21 cellular contexts compared by ENCODE assay signal in the genomic region with DNA sequence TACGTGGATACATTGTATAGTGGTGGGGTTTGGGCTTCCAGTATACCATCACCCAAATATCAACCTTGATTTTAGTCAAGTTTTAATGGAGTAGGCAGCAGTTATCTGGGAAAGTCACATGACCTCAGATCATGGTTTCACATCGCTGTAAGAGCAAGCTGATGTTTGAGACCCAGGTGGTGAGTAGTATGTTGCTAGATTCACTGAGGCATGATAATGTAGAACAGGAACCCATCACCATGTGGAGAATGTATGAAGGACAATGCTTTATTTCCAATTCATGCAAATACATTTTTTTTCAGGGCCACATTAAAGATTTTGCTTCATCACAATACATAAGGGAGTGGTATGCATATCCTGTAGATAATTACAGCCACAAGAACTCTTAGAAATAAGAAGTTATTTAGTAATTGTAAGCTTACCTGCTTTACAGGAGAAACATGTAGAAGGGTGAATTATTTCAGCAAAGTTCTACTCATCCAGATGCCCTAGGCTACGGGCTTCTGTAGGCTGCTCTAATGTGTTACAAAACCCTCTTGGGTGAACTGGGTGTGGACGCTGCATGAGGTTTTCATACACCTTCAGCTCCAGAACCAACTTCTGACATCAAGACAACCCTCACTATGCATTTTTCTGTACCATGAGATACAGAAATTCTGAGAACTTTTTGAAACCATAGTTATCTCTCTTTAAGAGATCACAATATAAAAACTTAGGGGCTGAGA. TPM values are rescaled to one million over a fixed set of nuclear protein-coding genes. Genes with fewer than 3 reads are reported as not detected.
DNase-seq lines count a peak whose midpoint lies in the region; ATAC-seq, FAIRE-seq and TF ChIP-seq lines count a peak whose summit lies in the region.
"Had no signal": no experiment of that assay in that cellular context is flagged by ENCODE, and none has a peak within 500 bp of the region (broad histone marks: within the 10 kb centered on the region; RNA-seq: fewer than 3 reads in every experiment).

No MANE protein-coding gene starts in this region.

- peaks cover 10% of the 10 kb centered on the region for H3K4me1 Mint-ChIP-seq in MCF 10A (ENCODE audit: insufficient read depth, unreplicated experiment)
- H3K4me1 Mint-ChIP-seq in stimulated activated memory B cell treated with anti-CD40 and anti-IgM and Interleukin-4, amounts not matched to agents 10 μg/mL and 1 μg/mL and 100 μg/mL, for 72 hours: no peaks in the 10 kb centered on the region

- H3K4me2 ChIP-seq in K562 (ENCODE audit: insufficient read depth, low read length): no peak overlapping the region
- peak overlapping the region; percentile 67 for H3K4me2 ChIP-seq in keratinocyte (ENCODE audit: control insufficient read depth, extremely low read depth, insufficient read depth, low read depth, low read length)
- H3K4me2 ChIP-seq: KMS-11 had no signal

- no peaks in the 10 kb centered on the region for H3K79me2 ChIP-seq in K562 (ENCODE audit: control insufficient read depth, insufficient read depth, low read length)
- no peaks in the 10 kb centered on the region for H3K79me2 ChIP-seq in keratinocyte (ENCODE audit: control insufficient read depth, insufficient read depth, low read length)

- WGBS in K562 (ENCODE audit: insufficient coverage, low coverage, missing lambda C conversion rate): 7% methylated on average over 4 of the region's 4 CpGs

- H3K9me3 ChIP-seq in breast epithelium (no peaks in the 10 kb centered on the region), K562 (replicated peaks; ENCODE audit: control insufficient read depth, insufficient read depth, low read depth, low read length) (no peaks in the 10 kb centered on the region), keratinocyte (ENCODE audit: control insufficient read depth, low read depth, low read length) (no peaks in the 10 kb centered on the region)

- DNase-seq in MCF 10A (ENCODE audit: unreplicated experiment): peak; percentile 54
- DNase-seq in breast epithelium (ENCODE audit: low spot score in 2 of 2): no peak
- no peak for DNase-seq in K562 (ENCODE audit: extremely low read depth in 1 of 4, low spot score in 3 of 4)
- peak; percentile 7 for DNase-seq in keratinocyte (ENCODE audit: low read depth, low spot score)
- DNase-seq in dermis blood vessel endothelial cell: no peak
- no peak for DNase-seq in NCI-H1417 treated with DMSO at 0.1 percent for 48 hours (lab: John Stamatoyannopoulos, UW)
- DNase-seq: Calu3, DMS79 treated with DMSO at 0.1 percent for 48 hours, H7, NCI-H1048, NCI-H1417, NCI-H187 treated with DMSO at 0.1 percent for 48 hours, NCI-H446, NCI-H524 treated with DMSO at 0.1 percent for 48 hours, NCI-H82, RPMI8226, SHP77 treated with DMSO at 0.1 percent for 48 hours had no signal

- H3K36me3 ChIP-seq in breast epithelium: no peaks in the 10 kb centered on the region
- no peaks in the 10 kb centered on the region for H3K36me3 ChIP-seq in K562 (ENCODE audit: control insufficient read depth, insufficient read depth, low read length)
- no peaks in the 10 kb centered on the region for H3K36me3 ChIP-seq in keratinocyte (ENCODE audit: control insufficient read depth in 2 of 2, extremely low read depth in 1 of 2, insufficient read depth in 2 of 2, low read length in 2 of 2)

- no peak for TF ChIP-seq CTCF in MCF 10A (IDR thresholded peaks at IDR 0.05; ENCODE audit: unreplicated experiment)
- TF ChIP-seq CTCF in breast epithelium (IDR thresholded peaks at IDR 0.05): no peak
- TF ChIP-seq CTCF in K562 (IDR thresholded peaks at IDR 0.05 in 2 of 3, conservative IDR thresholded peaks at IDR 0.05 in 1 of 3; ENCODE audit: insufficient read depth in 2 of 3, low read depth in 1 of 3, low read length in 3 of 3): no peak
- TF ChIP-seq CTCF in keratinocyte (optimal IDR thresholded peaks at IDR 0.05 in 1 of 3, IDR thresholded peaks at IDR 0.05 in 1 of 3, conservative IDR thresholded peaks at IDR 0.05 in 1 of 3; ENCODE audit: extremely low read depth in 1 of 3, insufficient read depth in 2 of 3, low read length in 3 of 3): no peak

- no peak for ATAC-seq in K562
- no peak for ATAC-seq in stimulated activated memory B cell treated with anti-CD40 and anti-IgM and Interleukin-4, amounts not matched to agents 10 μg/mL and 1 μg/mL and 100 μg/mL, for 72 hours

- in situ Hi-C loops in K562 (cut with MboI): no loop called here

- TF ChIP-seq EP300 in K562 (IDR thresholded peaks at IDR 0.05; ENCODE audit: low read length): no peak

- POLR2A ChIA-PET in MCF 10A (lab: Yijun Ruan, JAX): interaction anchor here (0.6 to 2.2 kb wide), 13 partner anchors 10 to 368 kb away, joined by 3 to 9 read pairs (median 3); a partner anchor contains a TSS
- POLR2A ChIA-PET in K562 (lab: Yijun Ruan, JAX): interaction anchor here (0.5 to 1.4 kb wide), 3 partner anchors 9 to 1206 kb away, joined by 3 read pairs; no protein-coding TSS in a partner anchor

- intact Hi-C loops in MCF 10A (cut with micrococcal nuclease): no loop called here
- intact Hi-C loops in breast epithelium (cut with DNase I; ENCODE audit: low total_unique reads): no loop called here
- intact Hi-C loops in K562 (cut with micrococcal nuclease): no loop called here

- dilution Hi-C loops in keratinocyte (cut with MboI; ENCODE audit: extremely low pct_ligation_motif_present, low sequenced_read_pairs): no loop called here

- no peaks in the 10 kb centered on the region for H3K36me3 Mint-ChIP-seq in MCF 10A (ENCODE audit: insufficient read depth, unreplicated experiment)
- H3K36me3 Mint-ChIP-seq in stimulated activated memory B cell treated with anti-CD40 and anti-IgM and Interleukin-4, amounts not matched to agents 10 μg/mL and 1 μg/mL and 100 μg/mL, for 72 hours: no peaks in the 10 kb centered on the region

- H3K4me3 ChIP-seq in breast epithelium: no peak overlapping the region
- no peak overlapping the region for H3K4me3 ChIP-seq in K562
- H3K4me3 ChIP-seq in keratinocyte (ENCODE audit: control insufficient read depth in 2 of 3, extremely low read depth in 1 of 3, insufficient read depth in 2 of 3, low read depth in 1 of 3, low read length in 3 of 3): no peak overlapping the region

- BruUV-seq in MCF 10A (replicated peaks; lab: Mats Ljungman, UMichigan) (no TSS peak), K562 (replicated peaks; lab: Mats Ljungman, UMichigan) (no TSS peak)

- CTCF ChIA-PET in MCF 10A (lab: Yijun Ruan, JAX) (interaction anchor here (0.9 to 1.5 kb wide), 3 partner anchors 9 to 12 kb away, joined by 4 read pairs; no protein-coding TSS in a partner anchor), K562 (lab: Yijun Ruan, JAX; ENCODE audit: low intra/inter-chr PET ratio) (no interaction called here)

- H3K4me3 Mint-ChIP-seq in MCF 10A (ENCODE audit: unreplicated experiment): no peak overlapping the region
- H3K4me3 Mint-ChIP-seq in stimulated activated memory B cell treated with anti-CD40 and anti-IgM and Interleukin-4, amounts not matched to agents 10 μg/mL and 1 μg/mL and 100 μg/mL, for 72 hours: no peak overlapping the region

- no peaks in the 10 kb centered on the region for H3K27me3 Mint-ChIP-seq in MCF 10A (ENCODE audit: insufficient read depth, unreplicated experiment)
- H3K27me3 Mint-ChIP-seq in stimulated activated memory B cell treated with anti-CD40 and anti-IgM and Interleukin-4, amounts not matched to agents 10 μg/mL and 1 μg/mL and 100 μg/mL, for 72 hours: peaks cover 9% of the 10 kb centered on the region

- H2AFZ ChIP-seq in K562 (ENCODE audit: low read depth, low read length): no peak overlapping the region
- peak overlapping the region; percentile 30 for H2AFZ ChIP-seq in keratinocyte (ENCODE audit: control insufficient read depth, low read length)

- no peaks in the 10 kb centered on the region for H4K20me1 ChIP-seq in K562 (replicated peaks; ENCODE audit: control insufficient read depth, insufficient read depth, low read length)
- no peaks in the 10 kb centered on the region for H4K20me1 ChIP-seq in keratinocyte (ENCODE audit: control insufficient read depth, extremely low read depth, insufficient read depth, low read length)

- no peaks in the 10 kb centered on the region for H3K4me1 ChIP-seq in breast epithelium
- no peaks in the 10 kb centered on the region for H3K4me1 ChIP-seq in K562 (replicated peaks in 1 of 2; ENCODE audit: control insufficient read depth in 2 of 2, insufficient read depth in 2 of 2, low read length in 2 of 2)
- H3K4me1 ChIP-seq in keratinocyte (ENCODE audit: control insufficient read depth, extremely low read depth, insufficient read depth, low read length): peaks cover 21% of the 10 kb centered on the region

- no peak overlapping the region for H3K27ac Mint-ChIP-seq in MCF 10A (ENCODE audit: low read depth, unreplicated experiment)
- no peak overlapping the region for H3K27ac Mint-ChIP-seq in stimulated activated memory B cell treated with anti-CD40 and anti-IgM and Interleukin-4, amounts not matched to agents 10 μg/mL and 1 μg/mL and 100 μg/mL, for 72 hours

- no peak for FAIRE-seq in K562 (lab: Jason Lieb, UNC)
- FAIRE-seq in keratinocyte (lab: Jason Lieb, UNC): no peak
- FAIRE-seq: GM18507 had no signal

- no peaks in the 10 kb centered on the region for H3K27me3 ChIP-seq in breast epithelium
- H3K27me3 ChIP-seq in K562 (ENCODE audit: control insufficient read depth in 2 of 2, insufficient read depth in 2 of 2, low read length in 2 of 2): peaks cover 0 to 5% of the 10 kb centered on the region in 2 experiments; a peak in 2 of 5 replicates
- H3K27me3 ChIP-seq in keratinocyte (ENCODE audit: control insufficient read depth, extremely low read depth, insufficient read depth, low read length): no peaks in the 10 kb centered on the region

- H3K9ac ChIP-seq in K562 (ENCODE audit: insufficient read depth in 1 of 2, low read depth in 2 of 2, low read length in 2 of 2) (no peak overlapping the region), keratinocyte (ENCODE audit: control insufficient read depth, extremely low read depth, insufficient read depth, low read length) (no peak overlapping the region)
- H3K9ac ChIP-seq: KMS-11 had no signal

- no peak for TF ChIP-seq RAD21 in K562 (CRISPR knock-in tag; conservative IDR thresholded peaks at IDR 0.05 in 1 of 2, IDR thresholded peaks at IDR 0.05 in 1 of 2)

- TF ChIP-seq POLR2A in breast epithelium (IDR thresholded peaks at IDR 0.05) (no peak), K562 (conservative IDR thresholded peaks at IDR 0.05) (no peak)

- no peaks in the 10 kb centered on the region for H3K9me1 ChIP-seq in K562 (ENCODE audit: control insufficient read depth, insufficient read depth, low read length)
- H3K9me1 ChIP-seq in keratinocyte (ENCODE audit: control insufficient read depth, extremely low read depth, insufficient read depth, low read length): no peaks in the 10 kb centered on the region

- no peak overlapping the region for H3K27ac ChIP-seq in breast epithelium
- no peak overlapping the region for H3K27ac ChIP-seq in K562 (ENCODE audit: extremely low read depth, low read depth, low read length)
- H3K27ac ChIP-seq in keratinocyte (ENCODE audit: control insufficient read depth, insufficient read depth, low read length): no peak overlapping the region
- H3K27ac ChIP-seq: KMS-11 had no signal

- no peaks in the 10 kb centered on the region for H3K9me3 Mint-ChIP-seq in MCF 10A (ENCODE audit: unreplicated experiment)
- H3K9me3 Mint-ChIP-seq in stimulated activated memory B cell treated with anti-CD40 and anti-IgM and Interleukin-4, amounts not matched to agents 10 μg/mL and 1 μg/mL and 100 μg/mL, for 72 hours: no peaks in the 10 kb centered on the region

RNA-seq across cellular contexts. Expression of a gene that starts 27.6 kb away (rescaled TPM):
- 0.35 TPM in 1 of 2 replicates, not detected in the other for total RNA-seq in MCF 10A (2022)
- total RNA-seq in breast epithelium: under 1 TPM; 0.29 to 0.98 (median 0.48) TPM
- not detected in 2 replicates for total RNA-seq in K562 (2011; cell fraction: chromatin; rRNA removed; ENCODE audit: low replicate concordance)
- not detected in 2 replicates for total RNA-seq in K562 (2011; cell fraction: nucleolus; rRNA removed)
- total RNA-seq in K562 (2011; cell fraction: nucleoplasm; rRNA removed): 0.29 TPM in 1 of 2 replicates, not detected in the other
- not detected in 2 replicates for total RNA-seq in K562 (2014; rRNA removed)
- 0.07 and 0.10 TPM in 2 replicates for total RNA-seq in K562 (2014; rRNA removed; fragmentation: Illumina TruSeq; extraction: Trizol)
- total RNA-seq in K562 (2015; rRNA removed; fragmentation: Illumina TruSeq; extraction: Trizol): not detected in 2 replicates
- total RNA-seq in K562 (2021): not detected in 2 replicates
- polyA plus RNA-seq in K562 (2011; rRNA removed): not detected in 2 replicates
- polyA plus RNA-seq in K562 (2011; cell fraction: cytosol; rRNA removed): 0.03 TPM in 1 of 2 replicates, not detected in the other
- polyA plus RNA-seq in K562 (2011; cell fraction: nucleus; rRNA removed): not detected in 2 replicates
- 0.09 and 0.18 TPM in 2 replicates for polyA plus RNA-seq in K562 (2012)
- polyA plus RNA-seq in K562 (2014; fragmentation: Illumina TruSeq; extraction: Trizol): 0.06 TPM in 1 of 2 replicates, not detected in the other
- under 1 TPM; 0.06 to 0.13 TPM for polyA plus RNA-seq in K562 (2014; fragmentation: Nextera tagmentation; extraction: Ambion mirVana)
- 0.12 TPM in 1 of 2 replicates, not detected in the other for polyA plus RNA-seq in K562 (2014; rRNA removed)
- polyA minus RNA-seq in K562 (2011; rRNA and poly(A)+ RNA removed): 0.21 TPM in 1 of 2 replicates, not detected in the other
- polyA minus RNA-seq in K562 (2011; cell fraction: cytosol; rRNA and poly(A)+ RNA removed): not detected in 2 replicates
- polyA minus RNA-seq in K562 (2011; cell fraction: nucleus; rRNA and poly(A)+ RNA removed): not detected in 2 replicates
- polyA plus RNA-seq in keratinocyte: 1.6 to 10.3 TPM (median 3.7 TPM) in 3 replicates
- polyA plus RNA-seq in keratinocyte (2011; ENCODE audit: low read depth): 7.7 TPM
- polyA plus RNA-seq in keratinocyte (2011; cell fraction: cytosol; rRNA removed): 1.6 and 3.0 TPM in 2 replicates
- 20.0 and 20.1 TPM in 2 replicates for polyA plus RNA-seq in keratinocyte (2011; cell fraction: nucleus; rRNA removed)
- polyA plus RNA-seq in keratinocyte (2012; ENCODE audit: low replicate concordance): 0.60 and 3.8 TPM in 2 replicates
- polyA minus RNA-seq in keratinocyte: 0.85 to 16.0 TPM (median 6.0 TPM) in 3 replicates
- 1.7 TPM for polyA minus RNA-seq in keratinocyte (2011; cell fraction: cytosol; rRNA and poly(A)+ RNA removed)
- polyA minus RNA-seq in keratinocyte (2011; cell fraction: nucleus; rRNA and poly(A)+ RNA removed): 15.9 and 26.8 TPM in 2 replicates
- 0.17 and 0.23 TPM in 2 replicates for total RNA-seq in dermis blood vessel endothelial cell
- total RNA-seq: A172, Calu3, H7 had no signal

Comparison
In these comparisons a context has a peak if more than half of its experiments do, and no peak if none do; other contexts are left out.
1. DNase-seq: peak in MCF 10A (single experiment) and keratinocyte (single experiment); none in breast epithelium (0 of 2), K562 (0 of 4), dermis blood vessel endothelial cell (single experiment) and NCI-H1417 treated with DMSO at 0.1 percent for 48 hours (single experiment).